ENCODE assay signal across 17 cellular contexts in genomic region chr1:12629974-12630760, GRCh38. TPM values are rescaled to one million over a fixed set of nuclear protein-coding genes. Genes with fewer than 3 reads are reported as not detected.
"Had no signal": no experiment of that assay in that cellular context is flagged by ENCODE, and none has a peak within 500 bp of the region (broad histone marks: within the 10 kb centered on the region; RNA-seq: fewer than 3 reads in every experiment).

No MANE protein-coding gene starts in this region.

- H3K36me3 ChIP-seq: left lung, thoracic aorta, uterus had no signal

- ATAC-seq: esophagus mucosa; natural killer cell treated with Interleukin-12 subunit alpha and Interleukin-12 subunit beta and Interleukin-15 and Interleukin-18, amount 100 ng/mL, for 72 hours; stimulated activated naive CD8-positive, alpha-beta T cell treated with anti-CD3 and anti-CD28 coated beads, Interleukin-15, amount 100 ng/mL, for 72 hours had no signal

- H3K27ac ChIP-seq: left lung, thoracic aorta, uterus had no signal

- H3K4me1 ChIP-seq: uterus had no signal

- DNase-seq: activated CD4-positive, alpha-beta memory T cell treated with anti-CD3 and anti-CD28 coated beads, Interleukin-2, amount 10 ng/mL, durations not matched to agents 7 days and 5 days; activated gamma-delta T cell; activated naive CD8-positive, alpha-beta T cell treated with anti-CD3 and anti-CD28 coated beads for 36 hours; activated T-cell treated with anti-CD3 and anti-CD28 coated beads, Interleukin-2, amount 50 U/mL, for 48 hours; anterior cingulate cortex; cerebellar nuclear complex; left lung; stimulated activated CD4-positive, alpha-beta T cell treated with anti-CD3 and anti-CD28 coated beads, Interleukin-4, amount 100 ng/mL, for 1 hour; stimulated activated naive CD8-positive, alpha-beta T cell treated with anti-CD3 and anti-CD28 coated beads, Interleukin-15, amount 100 ng/mL, for 72 hours; T-helper 9 cell; uterus had no signal

- H3K4me3 ChIP-seq: left lung, thoracic aorta, uterus had no signal

- H3K27me3 ChIP-seq: left lung, uterus had no signal

- H3K9me3 ChIP-seq: left lung, thoracic aorta, uterus had no signal

RNA-seq across cellular contexts. Expression of gene AADACL4, which starts 13.7 kb away (rescaled TPM):
- total RNA-seq: activated CD4-positive, alpha-beta memory T cell treated with anti-CD3 and anti-CD28 coated beads, Interleukin-2, amount 10 ng/mL, durations not matched to agents 7 days and 5 days; activated naive CD8-positive, alpha-beta T cell treated with anti-CD3 and anti-CD28 coated beads for 36 hours; dermis microvascular lymphatic vessel endothelial cell; esophagus mucosa; left lung; natural killer cell treated with Interleukin-12 subunit alpha and Interleukin-12 subunit beta and Interleukin-15 and Interleukin-18, amount 100 ng/mL, for 72 hours; osteoblast; thoracic aorta had no signal
- polyA plus RNA-seq: keratinocyte had no signal
